In genomic region chr11:81840375-81840774, GRCh38 we compare ENCODE assay signal across 19 cellular contexts.
DNase-seq lines count a peak whose midpoint lies in the region; ATAC-seq and TF ChIP-seq lines count a peak whose summit lies in the region.
"Had no signal": no experiment of that assay in that cellular context is flagged by ENCODE, and none has a peak within 500 bp of the region (broad histone marks: within the 10 kb centered on the region; RNA-seq: fewer than 3 reads in every experiment).

No MANE protein-coding gene starts in this region.

- H3K27ac Mint-ChIP-seq in nephron = peak overlapping the region; percentile 68 to 81 (median 71)
- H3K27ac Mint-ChIP-seq: IgD-negative memory B cell had no signal

- no peak for TF ChIP-seq POLR2A in erythroblast (IDR thresholded peaks at IDR 0.05; ENCODE audit: low read length)

- no peaks in the 10 kb centered on the region for H3K27me3 Mint-ChIP-seq in nephron (ENCODE audit: low read depth)

- peaks cover 4% of the 10 kb centered on the region for H3K9me3 Mint-ChIP-seq in nephron

- H3K4me1 Mint-ChIP-seq in nephron = peaks cover 19% of the 10 kb centered on the region
- H3K4me1 Mint-ChIP-seq: IgD-negative memory B cell had no signal

- H3K4me3 Mint-ChIP-seq in nephron = no peak overlapping the region
- H3K4me3 Mint-ChIP-seq: IgD-negative memory B cell had no signal

- no peaks in the 10 kb centered on the region for H3K36me3 Mint-ChIP-seq in nephron (ENCODE audit: low read depth)

- DNase-seq in RPMI7951 (ENCODE audit: low read depth) = peak; percentile 0
- peak; percentile 20 for DNase-seq in brain pericyte (ENCODE audit: low read depth, low spot score)
- peak; percentile 5 for DNase-seq in globus pallidus (ENCODE audit: low spot score)
- DNase-seq in Kasumi-1 (lab: John Stamatoyannopoulos, UW) = no peak
- no peak for DNase-seq in erythroblast (lab: John Stamatoyannopoulos, UW)
- no peak for DNase-seq in D341Med (ENCODE audit: low spot score)
- DNase-seq: 8988T; ACHN; NCI-H1092 treated with DMSO at 0.1 percent for 48 hours; NCI-H1436; NCI-H187; NCI-H526; NCI-H82; NK-92 treated with Interleukin-12 subunit alpha and Interleukin-12 subunit beta, amount 100 ng/mL, for 24 hours; PC-3 had no signal

- no peak for TF ChIP-seq CTCF in nephron (IDR thresholded peaks at IDR 0.05; ENCODE audit: unreplicated experiment in 3 of 3)

- ATAC-seq in activated CD4-positive, CD25-positive, alpha-beta regulatory T cell treated with anti-CD3 and anti-CD28 coated beads, Interleukin-2, amount 50 U/mL, for 24 hours = no peak
- ATAC-seq: PC-3, Right ventricle myocardium inferior had no signal

Comparison
In these comparisons a context has a peak if more than half of its experiments do, and no peak if none do; other contexts are left out.
1. DNase-seq: peak in RPMI7951 (single experiment), brain pericyte (single experiment) and globus pallidus (single experiment); none in Kasumi-1 (0 of 2), erythroblast (0 of 2) and D341Med (single experiment).